12 cellular contexts compared by ENCODE assay signal in genomic region chr21:44427241-44428120, GRCh38. TPM values are rescaled to one million over a fixed set of nuclear protein-coding genes. Genes with fewer than 3 reads are reported as not detected.
A peak's percentile ranks its signal among the peaks of the same experiment; 100 is the strongest.
DNase-seq lines count a peak whose midpoint lies in the region; ATAC-seq and TF ChIP-seq lines count a peak whose summit lies in the region.
"Had no signal": no experiment of that assay in that cellular context is flagged by ENCODE, and none has a peak within 500 bp of the region (broad histone marks: within the 10 kb centered on the region; RNA-seq: fewer than 3 reads in every experiment).

No MANE protein-coding gene starts in this region.

- H3K4me1 Mint-ChIP-seq in endodermal cell = peaks cover 3% of the 10 kb centered on the region
- peaks cover 0 to 6% (median 0%) of the 10 kb centered on the region in 7 donors for H3K4me1 Mint-ChIP-seq in naive thymus-derived CD4-positive, alpha-beta T cell
- H3K4me1 Mint-ChIP-seq in CD4-positive, alpha-beta memory T cell = no peaks in the 10 kb centered on the region
- H3K4me1 Mint-ChIP-seq: brain, T-helper 17 cell had no signal

- H3K4me3 ChIP-seq in endodermal cell (ENCODE audit: low read length) (no peak overlapping the region), upper lobe of right lung (no peak overlapping the region), SK-N-SH (ENCODE audit: low read depth in 2 of 2, low read length in 1 of 2) (no peak overlapping the region)
- H3K4me3 ChIP-seq in naive thymus-derived CD4-positive, alpha-beta T cell (ENCODE audit: low read length) = no peak overlapping the region
- no peak overlapping the region for H3K4me3 ChIP-seq in CD4-positive, alpha-beta memory T cell (ENCODE audit: low read length in 2 of 2)
- H3K4me3 ChIP-seq: K562 had no signal

- H3F3A ChIP-seq in SK-N-SH (replicated peaks; ENCODE audit: insufficient read depth) = peaks cover 10% of the 10 kb centered on the region

- H2AFZ ChIP-seq in SK-N-SH (ENCODE audit: low read depth) = no peak overlapping the region

- H3K27ac ChIP-seq in endodermal cell (ENCODE audit: low read depth, low read length) = no peak overlapping the region
- H3K27ac ChIP-seq in upper lobe of right lung = no peak overlapping the region
- H3K27ac ChIP-seq in SK-N-SH (ENCODE audit: low read depth in 2 of 2, low read length in 1 of 2) = no peak overlapping the region
- H3K27ac ChIP-seq in naive thymus-derived CD4-positive, alpha-beta T cell (ENCODE audit: low read depth, low read length) = no peak overlapping the region
- H3K27ac ChIP-seq in CD4-positive, alpha-beta memory T cell (ENCODE audit: low read depth, low read length) = no peak overlapping the region

- H3K4me1 ChIP-seq in endodermal cell (ENCODE audit: control insufficient read depth, insufficient read depth, low read length) (no peaks in the 10 kb centered on the region), upper lobe of right lung (no peaks in the 10 kb centered on the region), SK-N-SH (ENCODE audit: control insufficient read depth in 1 of 2, insufficient read depth in 2 of 2, low read depth in 1 of 2, low read length in 1 of 2) (peaks cover 0 to 3% of the 10 kb centered on the region in 2 experiments; a peak in 1 of 4 replicates)
- no peaks in the 10 kb centered on the region for H3K4me1 ChIP-seq in naive thymus-derived CD4-positive, alpha-beta T cell (ENCODE audit: control insufficient read depth in 2 of 2, insufficient read depth in 2 of 2, low read length in 2 of 2)
- H3K4me1 ChIP-seq in CD4-positive, alpha-beta memory T cell (ENCODE audit: insufficient read depth, low read length) = no peaks in the 10 kb centered on the region
- H3K4me1 ChIP-seq: BE2C had no signal

- H3K9ac ChIP-seq in endodermal cell (ENCODE audit: extremely low read depth, low read length, poor library complexity, severe bottlenecking) = no peak overlapping the region
- H3K9ac ChIP-seq in SK-N-SH = no peak overlapping the region

- no peak for TF ChIP-seq RAD21 in SK-N-SH (IDR thresholded peaks at IDR 0.05; ENCODE audit: low read length)

- peaks cover 18% of the 10 kb centered on the region for H3K9me3 Mint-ChIP-seq in endodermal cell
- peaks cover 0 to 32% (median 18%) of the 10 kb centered on the region in 11 donors for H3K9me3 Mint-ChIP-seq in naive thymus-derived CD4-positive, alpha-beta T cell
- H3K9me3 Mint-ChIP-seq in CD4-positive, alpha-beta memory T cell = peaks cover 0 to 29% (median 22%) of the 10 kb centered on the region in 8 donors

- no peak for TF ChIP-seq EP300 in SK-N-SH (IDR thresholded peaks at IDR 0.05; ENCODE audit: borderline replicate concordance in 1 of 2, low read depth in 1 of 2, low read length in 1 of 2)

- POLR2A ChIA-PET in SK-N-SH (lab: Yijun Ruan, JAX) = no interaction called here
- POLR2A ChIA-PET in naive thymus-derived CD4-positive, alpha-beta T cell (lab: Charles Lee) = no interaction called here
- POLR2A ChIA-PET in CD4-positive, alpha-beta memory T cell (lab: Charles Lee; ENCODE audit: partially characterized antibody) = no interaction called here

- H3K79me2 ChIP-seq in SK-N-SH (ENCODE audit: insufficient read depth) = no peaks in the 10 kb centered on the region

- H3K27me3 ChIP-seq in endodermal cell (ENCODE audit: control insufficient read depth, insufficient read depth, low read length, poor library complexity, severe bottlenecking) (no peaks in the 10 kb centered on the region), upper lobe of right lung (no peaks in the 10 kb centered on the region), SK-N-SH (ENCODE audit: insufficient read depth) (no peaks in the 10 kb centered on the region)
- H3K27me3 ChIP-seq in naive thymus-derived CD4-positive, alpha-beta T cell (ENCODE audit: control insufficient read depth in 2 of 2, insufficient read depth in 2 of 2, low read length in 2 of 2) = no peaks in the 10 kb centered on the region
- no peaks in the 10 kb centered on the region for H3K27me3 ChIP-seq in CD4-positive, alpha-beta memory T cell (ENCODE audit: insufficient read depth, low read length)
- H3K27me3 ChIP-seq: BE2C had no signal

- no peaks in the 10 kb centered on the region for H3K9me2 ChIP-seq in SK-N-SH

- peak; percentile 31 for DNase-seq in Right ventricle myocardium inferior (ENCODE audit: missing footprints)
- no peak for DNase-seq in left ventricle myocardium superior
- DNase-seq in NCI-H510A treated with DMSO at 0.1 percent for 48 hours (lab: John Stamatoyannopoulos, UW) = peak; percentile 17
- DNase-seq in endodermal cell = peak; percentile 44
- DNase-seq in upper lobe of right lung = peak; percentile 55
- no peak for DNase-seq in SK-N-SH
- DNase-seq in naive thymus-derived CD4-positive, alpha-beta T cell = no peak
- DNase-seq in CD4-positive, alpha-beta memory T cell = no peak
- DNase-seq: BE2C had no signal

- CTCF ChIA-PET in SK-N-SH (lab: Yijun Ruan, JAX) = no interaction called here
- CTCF ChIA-PET in naive thymus-derived CD4-positive, alpha-beta T cell (lab: Charles Lee) = no interaction called here
- CTCF ChIA-PET in CD4-positive, alpha-beta memory T cell (lab: Charles Lee; ENCODE audit: partially characterized antibody) = no interaction called here

- H3K9me3 ChIP-seq in endodermal cell (ENCODE audit: control insufficient read depth, low read length) (peaks cover 12% of the 10 kb centered on the region), upper lobe of right lung (peaks cover 9% of the 10 kb centered on the region), SK-N-SH (peaks cover 9% of the 10 kb centered on the region)
- H3K9me3 ChIP-seq in naive thymus-derived CD4-positive, alpha-beta T cell (ENCODE audit: control insufficient read depth in 2 of 3, low read length in 3 of 3) = peaks cover 0 to 6% (median 5%) of the 10 kb centered on the region in 3 experiments
- H3K9me3 ChIP-seq in CD4-positive, alpha-beta memory T cell (ENCODE audit: control insufficient read depth in 1 of 2, low read length in 2 of 2) = peaks cover 0 to 10% of the 10 kb centered on the region in 2 donors
- H3K9me3 ChIP-seq: BE2C had no signal

- whole genome bisulfite sequencing in endodermal cell (ENCODE audit: insufficient coverage in 1 of 2, insufficient read length in 1 of 2), 2 experiments = 93 to 94% methylated on average over 23 to 28 of the region's 28 CpGs
- 76% methylated on average over 27 of the region's 28 CpGs for WGBS in SK-N-SH (ENCODE audit: low lambda C conversion rate)

- no peak for ATAC-seq in Right ventricle myocardium inferior
- ATAC-seq in left ventricle myocardium superior = no peak
- ATAC-seq in upper lobe of right lung = no peak
- no peak for ATAC-seq in naive thymus-derived CD4-positive, alpha-beta T cell

- H3K27ac Mint-ChIP-seq in endodermal cell = no peak overlapping the region
- H3K27ac Mint-ChIP-seq in naive thymus-derived CD4-positive, alpha-beta T cell = no peak overlapping the region
- peak overlapping the region in 3 of 7 donors; percentile 52 to 68 (median 64) for H3K27ac Mint-ChIP-seq in CD4-positive, alpha-beta memory T cell
- H3K27ac Mint-ChIP-seq: brain, T-helper 17 cell had no signal

- no peak overlapping the region for H3K4me2 ChIP-seq in SK-N-SH

- no peaks in the 10 kb centered on the region for H4K20me1 ChIP-seq in SK-N-SH (ENCODE audit: insufficient read depth)

- no peaks in the 10 kb centered on the region for H3K36me3 Mint-ChIP-seq in endodermal cell (ENCODE audit: low read depth)
- H3K36me3 Mint-ChIP-seq in naive thymus-derived CD4-positive, alpha-beta T cell = peaks cover 0 to 23% (median 13%) of the 10 kb centered on the region in 5 donors
- H3K36me3 Mint-ChIP-seq in CD4-positive, alpha-beta memory T cell = peaks cover 2 to 5% of the 10 kb centered on the region in 2 donors
- H3K36me3 Mint-ChIP-seq: brain had no signal

- no peak for TF ChIP-seq CTCF in endodermal cell (conservative IDR thresholded peaks at IDR 0.05)
- TF ChIP-seq CTCF in upper lobe of right lung (IDR thresholded peaks at IDR 0.05) = no peak
- TF ChIP-seq CTCF in SK-N-SH (IDR thresholded peaks at IDR 0.05) = no peak

- H3K36me3 ChIP-seq in endodermal cell (ENCODE audit: control insufficient read depth, insufficient read depth, low read length) (no peaks in the 10 kb centered on the region), upper lobe of right lung (no peaks in the 10 kb centered on the region), SK-N-SH (replicated peaks in 1 of 2; ENCODE audit: control insufficient read depth in 1 of 2, insufficient read depth in 2 of 2, low read length in 1 of 2) (no peaks in the 10 kb centered on the region)
- H3K36me3 ChIP-seq in naive thymus-derived CD4-positive, alpha-beta T cell (ENCODE audit: control insufficient read depth in 2 of 3, insufficient read depth in 3 of 3, low read length in 3 of 3) = no peaks in the 10 kb centered on the region
- H3K36me3 ChIP-seq in CD4-positive, alpha-beta memory T cell (ENCODE audit: insufficient read depth, low read length) = no peaks in the 10 kb centered on the region
- H3K36me3 ChIP-seq: BE2C had no signal

- no peak overlapping the region for H3K4me3 Mint-ChIP-seq in endodermal cell
- no peak overlapping the region for H3K4me3 Mint-ChIP-seq in naive thymus-derived CD4-positive, alpha-beta T cell
- no peak overlapping the region for H3K4me3 Mint-ChIP-seq in CD4-positive, alpha-beta memory T cell
- H3K4me3 Mint-ChIP-seq: brain, T-helper 17 cell had no signal

- intact Hi-C loops in Right ventricle myocardium inferior (cut with DNase I) = no loop called here
- intact Hi-C loops in left ventricle myocardium superior (cut with micrococcal nuclease) = no loop called here
- intact Hi-C loops in upper lobe of right lung (cut with DNase I) = loop anchor here (5.0 kb wide), 1 partner anchor 215 kb away; no protein-coding TSS in a partner anchor
- intact Hi-C loops in naive thymus-derived CD4-positive, alpha-beta T cell (cut with micrococcal nuclease) = loop anchor here (1.0 to 10.0 kb wide), 2 partner anchors 28 to 93 kb away; partner anchors contain the start of genes LRRC3 (in 2 of the 2) and CFAP410 (in 1 of the 2)
- intact Hi-C loops in CD4-positive, alpha-beta memory T cell (cut with micrococcal nuclease) = no loop called here

- H3K27me3 Mint-ChIP-seq in endodermal cell (ENCODE audit: insufficient read depth) = no peaks in the 10 kb centered on the region
- H3K27me3 Mint-ChIP-seq in naive thymus-derived CD4-positive, alpha-beta T cell = no peaks in the 10 kb centered on the region
- H3K27me3 Mint-ChIP-seq in CD4-positive, alpha-beta memory T cell = no peaks in the 10 kb centered on the region
- H3K27me3 Mint-ChIP-seq: T-helper 17 cell had no signal

TF ChIP-seq in SK-N-SH, 30 proteins besides CTCF, POLR2A, EP300 and RAD21 (continues in another document):
- TF ChIP-seq FOSL2 (IDR thresholded peaks at IDR 0.05; ENCODE audit: borderline replicate concordance, low read depth) = no peak

RNA-seq across cellular contexts. Expression of gene LRRC3, which starts 27.8 kb away (rescaled TPM):
- total RNA-seq in Right ventricle myocardium inferior (3.3 TPM), left ventricle myocardium superior (2.1 TPM), endodermal cell (10 to 100 TPM; 14.1 to 16.5 TPM), upper lobe of right lung (3.6 TPM)
- polyA plus RNA-seq in endodermal cell (2013, experiment 1 of 2) = 13.7 TPM
- 14.0 TPM for polyA plus RNA-seq in endodermal cell (2013, experiment 2 of 2)
- polyA plus RNA-seq in SK-N-SH (2012; rRNA removed) = 1.9 and 2.3 TPM in 2 replicates
- polyA plus RNA-seq in SK-N-SH (2012; cell fraction: cytosol; rRNA removed) = 0.91 and 1.5 TPM in 2 replicates
- polyA plus RNA-seq in SK-N-SH (2012; cell fraction: nucleus; rRNA removed) = 1.5 and 1.9 TPM in 2 replicates
- 1 to 10 TPM in 3 of 5 experiments, under 1 TPM in 2; 0.79 to 3.3 (median 1.0) TPM for total RNA-seq in naive thymus-derived CD4-positive, alpha-beta T cell
- under 1 TPM; 0.06 to 0.66 TPM for polyA plus RNA-seq in naive thymus-derived CD4-positive, alpha-beta T cell
- total RNA-seq in CD4-positive, alpha-beta memory T cell = 1 to 10 TPM; 1.4 to 1.5 TPM
- under 1 TPM; 0.11 to 0.61 TPM for polyA plus RNA-seq in CD4-positive, alpha-beta memory T cell

Comparison
In these comparisons a context has a peak if more than half of its experiments do, and no peak if none do; other contexts are left out.
1. DNase-seq: peak in Right ventricle myocardium inferior (single experiment), NCI-H510A treated with DMSO at 0.1 percent for 48 hours (single experiment), endodermal cell (single experiment) and upper lobe of right lung (single experiment); none in left ventricle myocardium superior (single experiment), SK-N-SH (single experiment), naive thymus-derived CD4-positive, alpha-beta T cell (0 of 9) and CD4-positive, alpha-beta memory T cell (0 of 5).
2. intact Hi-C loops: an anchor here in upper lobe of right lung (5.0 kb wide) and naive thymus-derived CD4-positive, alpha-beta T cell (1.0 to 10.0 kb wide); none called in Right ventricle myocardium inferior, left ventricle myocardium superior and CD4-positive, alpha-beta memory T cell.